Comparison of ENCODE assay signal across 1 cellular context in genomic region chr10:131898713-131899112, GRCh38.
TF ChIP-seq lines count a peak whose summit lies in the region.

No MANE protein-coding gene starts in this region.

TF ChIP-seq in Ishikawa, 13 proteins besides CTCF, POLR2A, EP300 and RAD21 (continued from another document):
- no peak for TF ChIP-seq TAF1 (IDR thresholded peaks at IDR 0.05; ENCODE audit: low read depth)
TF ChIP-seq in Ishikawa: peak in this region for 1.
